8 cellular contexts compared by ENCODE assay signal in genomic region chr10:27354100-27354499, GRCh38.
DNase-seq lines count a peak whose midpoint lies in the region; ATAC-seq, FAIRE-seq and TF ChIP-seq lines count a peak whose summit lies in the region.
"Not testable (repeated sequence)": the region's sequence is repeated elsewhere in the genome, so short reads cannot be mapped to it uniquely, and the experiment has no call there.

No MANE protein-coding gene starts in this region.

- in situ Hi-C loops in GM12878 (cut with MboI): loop anchor here (5.0 kb wide), 1 partner anchor 112 kb away; the partner anchor contains the start of gene ACBD5

- not testable (repeated sequence) for H3K9me3 ChIP-seq in CD4-positive, alpha-beta T cell (ENCODE audit: control insufficient read depth, low read length); SU-DHL-6 (ENCODE audit: insufficient read depth, low read length); GM12878 (replicated peaks; ENCODE audit: control insufficient read depth, insufficient read depth, low read length)

- RAD21 ChIA-PET in GM12878 (lab: Charles Lee; ENCODE audit: unreplicated experiment): not testable (repeated sequence)

- DNase-seq in CD4-positive, alpha-beta T cell; GM12878 (ENCODE audit: low read depth, low spot score); naive B cell: not testable (repeated sequence)

- peak overlapping the region; percentile 48 for H3K4me3 ChIP-seq in SU-DHL-6 (ENCODE audit: insufficient read depth, low read length, poor library complexity, severe bottlenecking)
- H3K4me3 ChIP-seq in GM12878: not testable (repeated sequence)

- H3K9ac ChIP-seq in SU-DHL-6 (ENCODE audit: low read length): peak overlapping the region; percentile 61
- H3K9ac ChIP-seq in GM12878 (ENCODE audit: control insufficient read depth, insufficient read depth, low read length): not testable (repeated sequence)

- TF ChIP-seq EP300 in GM12878 (IDR thresholded peaks at IDR 0.05; ENCODE audit: borderline replicate concordance in 1 of 2, control insufficient read depth in 1 of 2, low read depth in 2 of 2, low read length in 2 of 2): not testable (repeated sequence)

- H3K27ac Mint-ChIP-seq in CD4-positive, alpha-beta T cell: peak overlapping the region; percentile 68
- peak overlapping the region in 4 of 6 donors; percentile 40 to 93 (median 65) for H3K27ac Mint-ChIP-seq in naive B cell

- intact Hi-C loops in CD4-positive, alpha-beta T cell (cut with DNase I, micrococcal nuclease); GM12878 (cut with micrococcal nuclease; ENCODE audit: unreplicated experiment): not testable (repeated sequence)

- not testable (repeated sequence) for TF ChIP-seq RAD21 in GM12878 (IDR thresholded peaks at IDR 0.05; ENCODE audit: insufficient read depth, low read depth, low read length)

- H3F3A ChIP-seq in SU-DHL-6 (ENCODE audit: insufficient read depth): not testable (repeated sequence)

- peak overlapping the region; percentile 92 for H3K4me2 ChIP-seq in SU-DHL-6 (ENCODE audit: low read depth, low read length, poor library complexity, severe bottlenecking)
- not testable (repeated sequence) for H3K4me2 ChIP-seq in GM12878 (ENCODE audit: control insufficient read depth, insufficient read depth)

- TF ChIP-seq CTCF in CD4-positive, alpha-beta T cell (IDR thresholded peaks at IDR 0.05); SU-DHL-6 (IDR thresholded peaks at IDR 0.05; ENCODE audit: insufficient read depth, low read length, poor library complexity, severe bottlenecking); GM12878 (IDR thresholded peaks at IDR 0.05 in 2 of 3, conservative IDR thresholded peaks at IDR 0.05 in 1 of 3; ENCODE audit: control insufficient read depth in 2 of 3, extremely low read depth in 1 of 3, insufficient read depth in 1 of 3, low read depth in 3 of 3, low read length in 3 of 3): not testable (repeated sequence)

- POLR2A ChIA-PET in CD4-positive, alpha-beta T cell (lab: Charles Lee): not testable (repeated sequence)
- POLR2A ChIA-PET in GM12878 (lab: Charles Lee): interaction anchor here (1.1 kb wide), 1 partner anchor 99 kb away, joined by 3 read pairs; no protein-coding TSS in a partner anchor

- not testable (repeated sequence) for H3K27ac ChIP-seq in CD4-positive, alpha-beta T cell (ENCODE audit: low read depth, low read length); GM12878 (ENCODE audit: control insufficient read depth, insufficient read depth)
- H3K27ac ChIP-seq in SU-DHL-6 (ENCODE audit: low read depth, low read length): peak overlapping the region; percentile 87

- H3K4me3 Mint-ChIP-seq in CD4-positive, alpha-beta T cell: peak overlapping the region; percentile 84
- peak overlapping the region; percentile 11 to 88 (median 72) for H3K4me3 Mint-ChIP-seq in naive B cell

- CTCF ChIA-PET in CD4-positive, alpha-beta T cell (lab: Charles Lee): interaction anchor here (0.8 kb wide), 1 partner anchor 130 kb away, joined by 4 read pairs; no protein-coding TSS in a partner anchor
- CTCF ChIA-PET in GM12878 (lab: Yijun Ruan, JAX): interaction anchor here (1.5 kb wide), 1 partner anchor 9 kb away, joined by 5 read pairs; no protein-coding TSS in a partner anchor

- TF ChIP-seq POLR2A in GM12878 (IDR thresholded peaks at IDR 0.05; ENCODE audit: low read depth, low read length): not testable (repeated sequence)

- not testable (repeated sequence) for H3K9me2 ChIP-seq in SU-DHL-6 (replicated peaks; ENCODE audit: insufficient read depth, low read length)

- not testable (repeated sequence) for H3K4me1 Mint-ChIP-seq in CD4-positive, alpha-beta T cell (ENCODE audit: low read depth)
- H3K4me1 Mint-ChIP-seq in naive B cell: peaks cover 13 to 27% (median 19%) of the 10 kb centered on the region in 3 donors

- not testable (repeated sequence) for H4K20me1 ChIP-seq in SU-DHL-6 (ENCODE audit: low read depth, low read length); GM12878 (ENCODE audit: control insufficient read depth, insufficient read depth)

- H3K27me3 ChIP-seq in CD4-positive, alpha-beta T cell (ENCODE audit: control insufficient read depth, insufficient read depth, low read length); SU-DHL-6 (ENCODE audit: low read length); GM12878 (replicated peaks in 1 of 2; ENCODE audit: control insufficient read depth in 2 of 2, insufficient read depth in 2 of 2, low read length in 1 of 2): not testable (repeated sequence)

- 13% methylated on average over 5 of the region's 5 CpGs for WGBS in GM12878 (ENCODE audit: insufficient coverage, insufficient replicate concordance, low lambda C conversion rate, missing lambda C conversion rate)

- not testable (repeated sequence) for H3K36me3 ChIP-seq in SU-DHL-6 (ENCODE audit: low read length); GM12878 (ENCODE audit: control insufficient read depth in 2 of 2, insufficient read depth in 2 of 2, low read length in 1 of 2)

- not testable (repeated sequence) for BruUV-seq in GM12878 (replicated peaks; lab: Mats Ljungman, UMichigan)

- peaks cover 14% of the 10 kb centered on the region for H3K27me3 Mint-ChIP-seq in CD4-positive, alpha-beta T cell
- not testable (repeated sequence) for H3K27me3 Mint-ChIP-seq in naive B cell

- ATAC-seq in CD4-positive, alpha-beta T cell (ENCODE audit: poor library complexity): not testable (repeated sequence)
- ATAC-seq in GM18909 (IDR thresholded peaks at IDR 0.05; ENCODE audit: poor library complexity, unreplicated experiment): peak; percentile 19
- ATAC-seq in GM21447 (IDR thresholded peaks at IDR 0.05; ENCODE audit: unreplicated experiment): peak; percentile 10
- ATAC-seq in HG02852 (IDR thresholded peaks at IDR 0.05; ENCODE audit: unreplicated experiment): peak; percentile 4
- ATAC-seq in HG03432 (IDR thresholded peaks at IDR 0.05; ENCODE audit: unreplicated experiment): peak; percentile 24
- peak; percentile 47 for ATAC-seq in GM12878
- peak in 1 of 2 donors; percentile 7 for ATAC-seq in naive B cell (ENCODE audit: low read depth in 2 of 2)

- H3K36me3 Mint-ChIP-seq in CD4-positive, alpha-beta T cell (ENCODE audit: low read depth); naive B cell: not testable (repeated sequence)

- FAIRE-seq in GM12878 (lab: Jason Lieb, UNC): peak; percentile 31

- H3K4me1 ChIP-seq in GM12878 (ENCODE audit: control insufficient read depth, insufficient read depth, low read length): not testable (repeated sequence)

- SMC1A ChIA-PET in GM12878 (lab: Charles Lee; ENCODE audit: uncharacterized antibody, unreplicated experiment): interaction anchor here (0.8 to 2.3 kb wide), 2 partner anchors 25 to 102 kb away, joined by 3 to 7 read pairs; no protein-coding TSS in a partner anchor

- not testable (repeated sequence) for H3K9me3 Mint-ChIP-seq in CD4-positive, alpha-beta T cell; naive B cell

- H2AFZ ChIP-seq in SU-DHL-6 (ENCODE audit: low read depth, low read length, severe bottlenecking): peak overlapping the region; percentile 83
- not testable (repeated sequence) for H2AFZ ChIP-seq in GM12878 (ENCODE audit: control insufficient read depth, low read depth, low read length)

- not testable (repeated sequence) for H3K79me2 ChIP-seq in SU-DHL-6 (ENCODE audit: insufficient read depth, low read length); GM12878 (ENCODE audit: control insufficient read depth, insufficient read depth, low read length)
